22 cellular contexts compared by ENCODE assay signal in the genomic region with DNA sequence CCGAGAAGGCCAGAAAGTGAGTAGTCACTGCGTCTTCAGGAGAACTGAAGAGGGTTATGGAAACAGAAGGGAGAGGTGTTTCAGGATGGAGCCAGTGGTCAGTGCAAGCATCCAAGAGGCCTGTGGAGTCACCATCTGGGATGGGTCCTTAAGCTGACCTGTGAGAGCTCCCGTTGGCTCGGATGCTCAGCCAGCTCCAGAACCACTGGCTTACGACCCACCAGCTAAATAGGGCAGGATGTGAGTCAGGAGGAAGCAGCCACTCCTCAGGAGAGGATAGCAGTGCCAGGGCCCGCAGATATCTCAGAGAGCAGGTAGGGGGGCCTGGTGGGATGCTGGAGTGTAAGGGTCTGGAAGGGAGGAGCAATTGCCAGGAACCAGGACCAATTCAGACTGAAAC.
"Had no signal": no experiment of that assay in that cellular context is flagged by ENCODE, and none has a peak within 500 bp of the region (broad histone marks: within the 10 kb centered on the region; RNA-seq: fewer than 3 reads in every experiment).

No MANE protein-coding gene starts in this region.

- H3K9me3 ChIP-seq: upper lobe of left lung had no signal

- H3K27me3 Mint-ChIP-seq: activated naive CD8-positive, alpha-beta T cell treated with anti-CD3 and anti-CD28 coated beads for 36 hours; dendritic cell treated with granulocyte-macrophage colony-stimulating factor and Interleukin-4, amounts not matched to agents 40 ng/mL and 50 ng/mL, for 4 days; progenitor cell of endocrine pancreas; stimulated activated naive CD8-positive, alpha-beta T cell treated with anti-CD3 and anti-CD28 coated beads, Interleukin-15, Interleukin-2, amounts not matched to agents 100 ng/mL and 50 ng/mL, for 24 hours had no signal

- ATAC-seq: effector memory CD8-positive, alpha-beta T cell; left ventricle myocardium superior; right cardiac atrium had no signal

- H3K9me3 Mint-ChIP-seq: activated naive CD8-positive, alpha-beta T cell treated with anti-CD3 and anti-CD28 coated beads for 36 hours; dendritic cell treated with granulocyte-macrophage colony-stimulating factor and Interleukin-4, amounts not matched to agents 40 ng/mL and 50 ng/mL, for 4 days; effector memory CD8-positive, alpha-beta T cell; nephron progenitor cell; stimulated activated naive CD8-positive, alpha-beta T cell treated with anti-CD3 and anti-CD28 coated beads, Interleukin-15, Interleukin-2, amounts not matched to agents 100 ng/mL and 50 ng/mL, for 24 hours; T-helper 2 cell treated with Interferon-gamma antibody and Interleukin-4, amounts not matched to agents 5 μg/mL and 100 μg/mL, for 36 hours had no signal

- H3K27ac ChIP-seq: brain microvascular endothelial cell, hepatocyte, upper lobe of left lung had no signal

- H3K36me3 Mint-ChIP-seq: activated naive CD8-positive, alpha-beta T cell treated with anti-CD3 and anti-CD28 coated beads for 36 hours had no signal

- H3K4me3 Mint-ChIP-seq: activated naive CD8-positive, alpha-beta T cell treated with anti-CD3 and anti-CD28 coated beads for 36 hours; dendritic cell treated with granulocyte-macrophage colony-stimulating factor and Interleukin-4, amounts not matched to agents 40 ng/mL and 50 ng/mL, for 4 days; effector memory CD8-positive, alpha-beta T cell; nephron progenitor cell; stimulated activated naive CD8-positive, alpha-beta T cell treated with anti-CD3 and anti-CD28 coated beads, Interleukin-15, Interleukin-2, amounts not matched to agents 100 ng/mL and 50 ng/mL, for 24 hours; T-helper 2 cell treated with Interferon-gamma antibody and Interleukin-4, amounts not matched to agents 5 μg/mL and 100 μg/mL, for 36 hours had no signal

- DNase-seq: activated CD4-positive, alpha-beta T cell treated with anti-CD3 and anti-CD28 coated beads, Interleukin-2, amount 50 U/mL, for 1 hour; activated CD8-positive, alpha-beta memory T cell treated with anti-CD3 and anti-CD28 coated beads for 24 hours; activated gamma-delta T cell treated with Interleukin-2 at 50 U/mL for 16 hours; activated naive CD8-positive, alpha-beta T cell treated with anti-CD3 and anti-CD28 coated beads for 36 hours; amygdala; brain microvascular endothelial cell; cerebellar nuclear complex; effector memory CD8-positive, alpha-beta T cell; erythroblast; left ventricle myocardium superior; nephron progenitor cell; occipital lobe; right cardiac atrium; small intestine; stimulated activated CD4-positive, alpha-beta T cell treated with anti-CD3 and anti-CD28 coated beads, Interleukin-4, amount 100 ng/mL, for 4 hours; stimulated activated CD8-positive, alpha-beta memory T cell treated with anti-CD3 and anti-CD28 coated beads, Interleukin-4, amount 100 ng/mL, for 48 hours; upper lobe of left lung had no signal

- H3K27me3 ChIP-seq: brain microvascular endothelial cell, hepatocyte, upper lobe of left lung had no signal

- FAIRE-seq: small intestine had no signal

- H3K4me1 ChIP-seq: upper lobe of left lung had no signal

- H3K27ac Mint-ChIP-seq: activated naive CD8-positive, alpha-beta T cell treated with anti-CD3 and anti-CD28 coated beads for 36 hours; dendritic cell treated with granulocyte-macrophage colony-stimulating factor and Interleukin-4, amounts not matched to agents 40 ng/mL and 50 ng/mL, for 4 days; progenitor cell of endocrine pancreas; stimulated activated naive CD8-positive, alpha-beta T cell treated with anti-CD3 and anti-CD28 coated beads, Interleukin-15, Interleukin-2, amounts not matched to agents 100 ng/mL and 50 ng/mL, for 24 hours; T-helper 2 cell treated with Interferon-gamma antibody and Interleukin-4, amounts not matched to agents 5 μg/mL and 100 μg/mL, for 36 hours had no signal

- H3K4me1 Mint-ChIP-seq: activated naive CD8-positive, alpha-beta T cell treated with anti-CD3 and anti-CD28 coated beads for 36 hours had no signal

- H3K4me3 ChIP-seq: hepatocyte, upper lobe of left lung had no signal
